Comparison of ENCODE assay signal across 19 cellular contexts in the genomic region with DNA sequence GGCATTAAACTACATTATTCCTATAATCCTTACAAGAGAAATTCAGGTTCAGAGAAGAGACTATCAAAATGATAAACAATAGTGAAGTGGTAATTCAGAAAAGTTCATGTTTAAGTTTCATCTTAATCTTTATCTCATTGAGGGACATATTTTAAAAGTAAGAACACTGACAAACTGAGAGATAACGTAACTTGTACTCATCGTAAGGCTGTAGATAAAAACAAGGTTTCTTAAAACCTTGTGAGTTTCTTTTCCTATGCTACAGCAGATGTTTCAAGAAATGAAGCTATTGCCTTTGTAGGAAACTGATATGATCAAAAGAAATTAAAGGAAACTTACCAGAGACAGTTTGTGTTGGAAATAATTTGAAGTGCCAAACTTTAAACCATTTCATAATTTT.
DNase-seq lines count a peak whose midpoint lies in the region; ATAC-seq, FAIRE-seq and TF ChIP-seq lines count a peak whose summit lies in the region.
"Had no signal": no experiment of that assay in that cellular context is flagged by ENCODE, and none has a peak within 500 bp of the region (broad histone marks: within the 10 kb centered on the region; RNA-seq: fewer than 3 reads in every experiment).

No MANE protein-coding gene starts in this region.

- H3K36me3 ChIP-seq in SK-N-MC (ENCODE audit: insufficient read depth, low read length) (no peaks in the 10 kb centered on the region), OCI-LY7 (ENCODE audit: insufficient read depth, low read length) (no peaks in the 10 kb centered on the region)
- H3K36me3 ChIP-seq: BE2C had no signal

- no peaks in the 10 kb centered on the region for H3K9me3 Mint-ChIP-seq in activated T-cell treated with anti-CD3 and anti-CD28 coated beads, Interleukin-2, amount 50 U/mL, for 72 hours
- H3K9me3 Mint-ChIP-seq in activated T-helper 1 cell treated with anti-CD3 and anti-CD28 coated beads, Interleukin-12 subunit alpha, Interleukin-12 subunit beta, Interleukin-2, Interleukin-4 antibody, amounts not matched to agents 30 ng/mL and 10 ng/mL and 1 ng/mL, durations not matched to agents 14 hours and 24 hours and 36 hours: no peaks in the 10 kb centered on the region
- H3K9me3 Mint-ChIP-seq: GM23338 had no signal

- H3K4me3 Mint-ChIP-seq in activated T-cell treated with anti-CD3 and anti-CD28 coated beads, Interleukin-2, amount 50 U/mL, for 72 hours: peak overlapping the region; percentile 14 to 80
- peak overlapping the region; percentile 24 for H3K4me3 Mint-ChIP-seq in activated T-helper 1 cell treated with anti-CD3 and anti-CD28 coated beads, Interleukin-12 subunit alpha, Interleukin-12 subunit beta, Interleukin-2, Interleukin-4 antibody, amounts not matched to agents 30 ng/mL and 10 ng/mL and 1 ng/mL, durations not matched to agents 14 hours and 24 hours and 36 hours
- H3K4me3 Mint-ChIP-seq: GM23338 had no signal

- H4K20me1 ChIP-seq in OCI-LY7 (ENCODE audit: insufficient read depth, low read length): no peaks in the 10 kb centered on the region

- H3K9ac ChIP-seq in SK-N-MC (ENCODE audit: insufficient read length): no peak overlapping the region

- CTCF ChIA-PET in OCI-LY7 (lab: Charles Lee; ENCODE audit: unreplicated experiment): interaction anchor here (0.6 kb wide), 1 partner anchor 59 kb away, joined by 3 read pairs; no protein-coding TSS in a partner anchor

- peaks cover 22% of the 10 kb centered on the region; the same call in 1 of the 2 replicates for H3K79me2 ChIP-seq in OCI-LY7 (ENCODE audit: insufficient read depth, low read depth, low read length)

- H3K27ac ChIP-seq in SK-N-MC: 0 out of 2 replicates have a peak overlapping the region, but pooled peaks have one; percentile 52
- H3K27ac ChIP-seq in OCI-LY7 (ENCODE audit: low read depth, low read length, poor library complexity, severe bottlenecking): no peak overlapping the region
- H3K27ac ChIP-seq: HL-60 had no signal

- H3K27me3 Mint-ChIP-seq in activated T-cell treated with anti-CD3 and anti-CD28 coated beads, Interleukin-2, amount 50 U/mL, for 72 hours (ENCODE audit: low read depth): no peaks in the 10 kb centered on the region
- H3K27me3 Mint-ChIP-seq in activated T-helper 1 cell treated with anti-CD3 and anti-CD28 coated beads, Interleukin-12 subunit alpha, Interleukin-12 subunit beta, Interleukin-2, Interleukin-4 antibody, amounts not matched to agents 30 ng/mL and 10 ng/mL and 1 ng/mL, durations not matched to agents 14 hours and 24 hours and 36 hours (ENCODE audit: insufficient read depth): no peaks in the 10 kb centered on the region

- no peaks in the 10 kb centered on the region for H3K9me2 ChIP-seq in OCI-LY7 (ENCODE audit: insufficient read depth, low read length)

- H3K4me2 ChIP-seq in OCI-LY7 (ENCODE audit: low read length): no peak overlapping the region
- H3K4me2 ChIP-seq: GM23338 had no signal

- H3K4me1 ChIP-seq in OCI-LY7 (ENCODE audit: insufficient read depth, low read length, poor library complexity, severe bottlenecking): peaks cover 21% of the 10 kb centered on the region

- DNase-seq in activated T-cell treated with anti-CD3 and anti-CD28 coated beads, Interleukin-2, amount 50 U/mL, for 72 hours: no peak
- DNase-seq in activated T-cell treated with anti-CD3 and anti-CD28 coated beads, Interleukin-2, amount 50 U/mL, for 1 hour: no peak
- no peak for DNase-seq in SK-N-MC (ENCODE audit: low read depth, low spot score)
- DNase-seq in activated T-helper 1 cell treated with anti-CD3 and anti-CD28 coated beads, Interleukin-12 subunit alpha, Interleukin-12 subunit beta, Interleukin-2, Interleukin-4 antibody, amounts not matched to agents 30 ng/mL and 10 ng/mL and 1 ng/mL, durations not matched to agents 14 hours and 24 hours and 36 hours (ENCODE audit: low spot score): no peak
- no peak for DNase-seq in OCI-LY7 (ENCODE audit: low spot score)
- no peak for DNase-seq in stimulated activated CD4-positive, alpha-beta T cell treated with anti-CD3 and anti-CD28 coated beads, Interleukin-15, amount 100 ng/mL, for 24 hours
- DNase-seq: BE2C, DMS 273 treated with DMSO at 0.1 percent for 48 hours, KG1, NCI-H1092, NCI-H1694, NCI-H345, NCI-H526 treated with DMSO at 0.1 percent for 48 hours, OCI-M1, RPMI8226 had no signal

- peak; percentile 79 for FAIRE-seq in islet of Langerhans (lab: Jason Lieb, UNC)

- H3K27ac Mint-ChIP-seq in activated T-cell treated with anti-CD3 and anti-CD28 coated beads, Interleukin-2, amount 50 U/mL, for 72 hours: peak overlapping the region; percentile 94
- peak overlapping the region; percentile 26 for H3K27ac Mint-ChIP-seq in activated T-helper 1 cell treated with anti-CD3 and anti-CD28 coated beads, Interleukin-12 subunit alpha, Interleukin-12 subunit beta, Interleukin-2, Interleukin-4 antibody, amounts not matched to agents 30 ng/mL and 10 ng/mL and 1 ng/mL, durations not matched to agents 14 hours and 24 hours and 36 hours

- TF ChIP-seq CTCF in OCI-LY7 (conservative IDR thresholded peaks at IDR 0.05; ENCODE audit: low read length): no peak

- no peaks in the 10 kb centered on the region for H3K36me3 Mint-ChIP-seq in activated T-cell treated with anti-CD3 and anti-CD28 coated beads, Interleukin-2, amount 50 U/mL, for 72 hours (ENCODE audit: insufficient read depth in 2 of 2)
- peaks cover 3% of the 10 kb centered on the region for H3K36me3 Mint-ChIP-seq in activated T-helper 1 cell treated with anti-CD3 and anti-CD28 coated beads, Interleukin-12 subunit alpha, Interleukin-12 subunit beta, Interleukin-2, Interleukin-4 antibody, amounts not matched to agents 30 ng/mL and 10 ng/mL and 1 ng/mL, durations not matched to agents 14 hours and 24 hours and 36 hours (ENCODE audit: low read depth)

- intact Hi-C loops in activated T-helper 1 cell treated with anti-CD3 and anti-CD28 coated beads, Interleukin-12 subunit alpha, Interleukin-12 subunit beta, Interleukin-2, Interleukin-4 antibody, amounts not matched to agents 30 ng/mL and 10 ng/mL and 1 ng/mL, durations not matched to agents 14 hours and 24 hours and 36 hours (cut with micrococcal nuclease): no loop called here
- intact Hi-C loops in OCI-LY7 (cut with micrococcal nuclease; ENCODE audit: unreplicated experiment): no loop called here

- no peak overlapping the region for H2AFZ ChIP-seq in OCI-LY7 (ENCODE audit: low read length)
- H2AFZ ChIP-seq: GM23338 had no signal

- H3K4me3 ChIP-seq in SK-N-MC (no peak overlapping the region), OCI-LY7 (ENCODE audit: low read depth, low read length, poor library complexity, severe bottlenecking) (no peak overlapping the region)
- H3K4me3 ChIP-seq: GM23338 had no signal

- POLR2A ChIA-PET in OCI-LY7 (lab: Charles Lee): interaction anchor here (0.5 to 1.4 kb wide), 3 partner anchors 12 to 226 kb away, joined by 3 to 5 read pairs (median 5); no protein-coding TSS in a partner anchor

- peak; percentile 51 to 58 for ATAC-seq in activated T-cell treated with anti-CD3 and anti-CD28 coated beads, Interleukin-2, amount 50 U/mL, for 72 hours (replicated peaks in 1 of 2)
- ATAC-seq in HG02642 (IDR thresholded peaks at IDR 0.05; ENCODE audit: poor library complexity, unreplicated experiment): no peak
- ATAC-seq: GM23338 had no signal

- peaks cover 43% of the 10 kb centered on the region for H3K4me1 Mint-ChIP-seq in activated T-cell treated with anti-CD3 and anti-CD28 coated beads, Interleukin-2, amount 50 U/mL, for 72 hours (ENCODE audit: low read depth)
- H3K4me1 Mint-ChIP-seq in activated T-helper 1 cell treated with anti-CD3 and anti-CD28 coated beads, Interleukin-12 subunit alpha, Interleukin-12 subunit beta, Interleukin-2, Interleukin-4 antibody, amounts not matched to agents 30 ng/mL and 10 ng/mL and 1 ng/mL, durations not matched to agents 14 hours and 24 hours and 36 hours (ENCODE audit: low read depth): peaks cover 19% of the 10 kb centered on the region

- H3K9me3 ChIP-seq in SK-N-MC (ENCODE audit: low read depth, low read length): no peaks in the 10 kb centered on the region
- H3K9me3 ChIP-seq in OCI-LY7 (ENCODE audit: low read length): 0 out of 2 replicates have a peak, but pooled peaks cover under 1% of the 10 kb centered on the region
- H3K9me3 ChIP-seq: BE2C had no signal

- no TSS peak for BruUV-seq in OCI-LY7 (replicated peaks; lab: Mats Ljungman, UMichigan)
